Comparison of ENCODE assay signal across 11 cellular contexts in the genomic region with DNA sequence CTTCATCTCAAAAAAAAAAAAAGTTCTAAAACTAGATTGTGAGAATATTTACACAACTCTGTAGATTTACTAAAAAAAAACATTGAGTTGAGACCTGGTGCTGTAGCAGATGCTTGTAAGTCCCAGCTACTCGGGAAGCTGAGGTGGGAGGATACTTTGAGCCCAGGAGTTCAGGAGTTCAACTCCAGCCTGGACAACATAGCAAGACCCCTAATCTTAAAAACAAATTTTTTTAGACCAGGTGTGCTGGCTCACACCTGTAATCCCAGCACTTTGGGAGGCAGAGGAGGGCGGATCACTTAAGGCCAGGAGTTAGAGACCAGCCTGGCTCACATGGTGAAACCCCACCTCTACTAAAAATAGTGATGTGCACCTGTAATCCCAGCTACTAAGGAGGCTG.
"Had no signal": no experiment of that assay in that cellular context is flagged by ENCODE, and none has a peak within 500 bp of the region (broad histone marks: within the 10 kb centered on the region; RNA-seq: fewer than 3 reads in every experiment).

No MANE protein-coding gene starts in this region.

- H2AFZ ChIP-seq: GM23248, GM23338 had no signal

- H3K27ac Mint-ChIP-seq: GM23338, HFFc6 had no signal

- H3K4me1 ChIP-seq: HAP-1 had no signal

- H3K9me3 ChIP-seq: HAP-1 had no signal

- H3K27ac ChIP-seq: GM23248 had no signal

- H3K9ac ChIP-seq: GM23248 had no signal

- ATAC-seq: GM23338, HCT116 had no signal

- FAIRE-seq: H1, H54 had no signal

- DNase-seq: GM23248, GOT3, H7, H9, HCEC 1CT, HFFc6 had no signal

- H3K4me3 ChIP-seq: GM23248, GM23338, HAP-1 had no signal

- H3K4me2 ChIP-seq: GM23338 had no signal

- H3K4me3 Mint-ChIP-seq: GM23338, H9, HFFc6 had no signal
